ENCODE assay signal across 8 cellular contexts in genomic region chr1:17438977-17439249, GRCh38. TPM values are rescaled to one million over a fixed set of nuclear protein-coding genes. Genes with fewer than 3 reads are reported as not detected.
DNase-seq lines count a peak whose midpoint lies in the region; ATAC-seq, FAIRE-seq and TF ChIP-seq lines count a peak whose summit lies in the region.

No MANE protein-coding gene starts in this region.

- 1% methylated on average over 19 of the region's 19 CpGs for WGBS in hepatocyte (ENCODE audit: low lambda C conversion rate, missing lambda C conversion rate)

- no peaks in the 10 kb centered on the region for H3K9me2 ChIP-seq in hepatocyte (replicated peaks; ENCODE audit: insufficient read depth)

- H3K27ac ChIP-seq in HEK293 (ENCODE audit: extremely low read depth, low read depth, low read length) (peak overlapping the region; percentile 99), hepatocyte (peak overlapping the region; percentile 84)

- H3K4me2 ChIP-seq in hepatocyte, result peak overlapping the region; percentile 92

- peak overlapping the region; percentile 67 for H2AFZ ChIP-seq in hepatocyte

- POLR2A ChIA-PET in HEK293 (lab: Yijun Ruan, JAX), result interaction anchor here (0.7 to 1.6 kb wide), 4 partner anchors 14 to 180 kb away, joined by 3 to 4 read pairs (median 3); no protein-coding TSS in a partner anchor

- CTCF ChIA-PET in HEK293 (lab: Yijun Ruan, JAX), result interaction anchor here (0.6 to 1.5 kb wide), 4 partner anchors 20 to 829 kb away, joined by 3 to 5 read pairs (median 4); no protein-coding TSS in a partner anchor

- no peak for TF ChIP-seq POLR2A in H54 (IDR thresholded peaks at IDR 0.05; ENCODE audit: low read depth, low read length)

- peaks cover 45% of the 10 kb centered on the region for H3K79me2 ChIP-seq in hepatocyte

- no peak for FAIRE-seq in H54 (lab: Jason Lieb, UNC)

- TF ChIP-seq CTCF in HEK293 (tag by site-specific recombination; IDR thresholded peaks at IDR 0.05) (no peak), hepatocyte (IDR thresholded peaks at IDR 0.05; ENCODE audit: poor library complexity) (no peak), GM20000 (IDR thresholded peaks at IDR 0.05; ENCODE audit: extremely low read depth, missing control alignments) (no peak)

- no peak for ATAC-seq in HG03139 (IDR thresholded peaks at IDR 0.05; ENCODE audit: unreplicated experiment)

- peaks cover 16 to 34% of the 10 kb centered on the region in 2 experiments for H3K36me3 ChIP-seq in HEK293 (ENCODE audit: control insufficient read depth in 2 of 2, insufficient read depth in 1 of 2, low read length in 2 of 2)
- no peaks in the 10 kb centered on the region for H3K36me3 ChIP-seq in hepatocyte (replicated peaks; ENCODE audit: insufficient read depth, low read depth)

- H3K27me3 ChIP-seq in hepatocyte, result no peaks in the 10 kb centered on the region

- H3K4me3 ChIP-seq in HEK293 (ENCODE audit: low read depth, low read length) (peak overlapping the region; percentile 81), hepatocyte (peak overlapping the region; percentile 51)

- H4K20me1 ChIP-seq in hepatocyte (ENCODE audit: insufficient read depth, poor library complexity, severe bottlenecking), result peaks cover 31% of the 10 kb centered on the region

- H3K4me1 ChIP-seq in HEK293 (ENCODE audit: control insufficient read depth, insufficient read depth, low read length) (peaks cover 10% of the 10 kb centered on the region), hepatocyte (ENCODE audit: insufficient read depth) (peaks cover 25% of the 10 kb centered on the region)

- peak; percentile 44 to 49 for DNase-seq in activated T-cell treated with anti-CD3 and anti-CD28 coated beads, Interleukin-2, amount 50 U/mL, for 48 hours
- no peak for DNase-seq in hepatocyte (ENCODE audit: low spot score)
- DNase-seq in stimulated activated CD4-positive, alpha-beta T cell treated with anti-CD3 and anti-CD28 coated beads, Interleukin-12 subunit alpha, Interleukin-12 subunit beta, amount 100 ng/mL, for 4 hours, result peak; percentile 15
- no peak for DNase-seq in NCI-H2081 (lab: John Stamatoyannopoulos, UW)
- DNase-seq in H54 (ENCODE audit: insufficient read length, low spot score), result no peak
- DNase-seq in GM20000 (ENCODE audit: low spot score), result no peak

- no peaks in the 10 kb centered on the region for H3K9me3 ChIP-seq in HEK293 (ENCODE audit: control insufficient read depth, insufficient read depth, low read depth, low read length)
- no peaks in the 10 kb centered on the region for H3K9me3 ChIP-seq in hepatocyte (ENCODE audit: low read depth)

TF ChIP-seq in HEK293, 187 proteins besides CTCF, POLR2A, EP300 and RAD21:
- no peak for TF ChIP-seq ZBTB49 (tag by site-specific recombination; IDR thresholded peaks at IDR 0.05; ENCODE audit: low read depth)
- no peak for TF ChIP-seq PBX3 (CRISPR knock-in tag; IDR thresholded peaks at IDR 0.05)
- no peak for TF ChIP-seq IKZF3 (tag by site-specific recombination; IDR thresholded peaks at IDR 0.05)
- TF ChIP-seq RBAK (tag by site-specific recombination; IDR thresholded peaks at IDR 0.05), result no peak
- TF ChIP-seq ZSCAN4 (tag by site-specific recombination; IDR thresholded peaks at IDR 0.05), result no peak
- TF ChIP-seq TCF7L2 (IDR thresholded peaks at IDR 0.05; ENCODE audit: borderline replicate concordance, low read depth, low read length), result no peak
- TF ChIP-seq SCRT2 (tag by site-specific recombination; IDR thresholded peaks at IDR 0.05), result 0 out of 2 replicates have a peak, but pooled peaks have one; percentile 25
- no peak for TF ChIP-seq ZNF223 (tag by site-specific recombination; IDR thresholded peaks at IDR 0.05)
- TF ChIP-seq ZNF114 (tag by site-specific recombination; IDR thresholded peaks at IDR 0.05), result no peak
TF ChIP-seq in HEK293: peak in this region for 1.

RNA-seq across cellular contexts. Expression of gene RCC2, which starts 0.6 kb away (rescaled TPM):
- 42.1 and 56.9 TPM in 2 replicates for total RNA-seq in hepatocyte
- 22.5 and 25.1 TPM in 2 replicates for polyA plus RNA-seq in hepatocyte

Comparison
In these comparisons a context has a peak if more than half of its experiments do, and no peak if none do; other contexts are left out.
1. DNase-seq: peak in activated T-cell treated with anti-CD3 and anti-CD28 coated beads, Interleukin-2, amount 50 U/mL, for 48 hours (2 of 2) and stimulated activated CD4-positive, alpha-beta T cell treated with anti-CD3 and anti-CD28 coated beads, Interleukin-12 subunit alpha, Interleukin-12 subunit beta, amount 100 ng/mL, for 4 hours (single experiment); none in hepatocyte (single experiment), NCI-H2081 (0 of 2), H54 (single experiment) and GM20000 (single experiment).